Comparison of ENCODE assay signal across 8 cellular contexts in the genomic region with DNA sequence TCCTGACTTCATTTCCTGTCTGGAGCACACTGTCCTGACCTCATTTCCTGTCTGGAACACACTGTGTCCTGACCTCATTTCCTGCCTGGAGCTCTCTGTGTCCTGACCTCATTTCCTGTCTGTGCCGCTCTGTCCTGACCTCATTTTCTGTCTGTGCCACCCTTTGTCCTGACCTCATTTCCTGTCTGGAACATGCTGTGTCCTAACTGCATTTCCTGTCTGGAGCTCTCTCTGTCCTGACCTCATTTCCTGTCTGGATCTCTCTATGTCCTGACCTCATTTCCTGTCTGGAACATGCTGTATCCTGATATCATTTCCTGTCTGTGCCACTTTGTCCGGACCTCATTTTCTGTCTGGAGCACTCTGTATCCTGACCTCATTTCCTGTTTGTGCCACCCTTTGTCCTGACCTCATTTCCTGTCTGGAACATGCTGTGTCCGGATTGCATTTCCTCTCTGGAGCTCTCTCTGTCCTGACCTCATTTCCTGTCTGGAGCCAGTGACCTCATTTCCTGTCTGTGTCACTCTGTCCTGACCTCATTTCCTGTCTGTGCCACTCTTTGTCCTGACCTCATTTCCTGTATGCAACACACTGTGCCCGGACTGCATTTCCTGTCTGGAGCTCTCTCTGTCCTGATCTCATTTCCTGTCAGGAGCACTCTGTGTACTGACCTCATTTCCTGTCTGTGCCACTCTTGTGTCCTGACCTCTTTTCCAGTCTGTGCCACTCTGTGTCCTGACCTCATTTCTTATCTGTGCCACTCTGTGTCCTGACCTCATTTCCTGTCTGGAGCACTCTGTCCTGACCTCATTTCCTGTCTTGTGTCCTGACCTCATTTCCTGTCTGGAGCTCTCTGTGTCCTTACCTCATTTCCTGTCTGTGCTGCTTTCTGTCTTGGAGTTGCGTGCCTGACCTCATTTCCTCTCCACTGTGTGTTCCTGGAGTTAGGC. TPM values are rescaled to one million over a fixed set of nuclear protein-coding genes. Genes with fewer than 3 reads are reported as not detected.
DNase-seq lines count a peak whose midpoint lies in the region; ATAC-seq and TF ChIP-seq lines count a peak whose summit lies in the region.

No MANE protein-coding gene starts in this region.

- H3K4me3 ChIP-seq in PC-9: no peak overlapping the region

- no peaks in the 10 kb centered on the region for H3K36me3 ChIP-seq in PC-9 (ENCODE audit: low read depth)

- ATAC-seq in HG02759 (IDR thresholded peaks at IDR 0.05; ENCODE audit: unreplicated experiment) (peak; percentile 73), GM21576 (IDR thresholded peaks at IDR 0.05; ENCODE audit: unreplicated experiment) (no peak)

- H3K9me2 ChIP-seq in PC-9 (ENCODE audit: insufficient read depth): no peaks in the 10 kb centered on the region

- H3K9me3 ChIP-seq in PC-9 (ENCODE audit: insufficient read depth, low read depth): no peaks in the 10 kb centered on the region

- BruUV-seq in PC-9 (replicated peaks; lab: Mats Ljungman, UMichigan): no TSS peak

- H3K79me2 ChIP-seq in PC-9 (ENCODE audit: low read depth): peaks cover 98% of the 10 kb centered on the region

- POLR2A ChIA-PET in PC-9 (lab: Charles Lee; ENCODE audit: unreplicated experiment): no interaction called here

- peak overlapping the region; percentile 54 for H3K27ac ChIP-seq in PC-9

- CTCF ChIA-PET in PC-9 (lab: Charles Lee): no interaction called here

- peaks cover 37% of the 10 kb centered on the region; the same call in 1 of the 2 replicates for H3F3A ChIP-seq in PC-9 (ENCODE audit: insufficient read depth, low read depth)

- H4K20me1 ChIP-seq in PC-9 (ENCODE audit: insufficient read depth): peaks cover 69% of the 10 kb centered on the region

- H2AFZ ChIP-seq in PC-9: no peak overlapping the region

- H3K27me3 ChIP-seq in PC-9 (ENCODE audit: insufficient read depth, low read depth): no peaks in the 10 kb centered on the region

- DNase-seq in DMS53 (lab: John Stamatoyannopoulos, UW): peak; percentile 91
- DNase-seq in PC-9: peak in 1 of 2 experiments; percentile 50
- peak; percentile 64 for DNase-seq in activated T-cell treated with anti-CD3 and anti-CD28 coated beads, Interleukin-2, amount 50 U/mL, for 1 hour
- peak; percentile 35 for DNase-seq in fibroblast of the conjunctiva (ENCODE audit: low read depth)
- peak in 2 of 3 donors; percentile 65 to 72 for DNase-seq in stimulated activated CD4-positive, alpha-beta T cell treated with anti-CD3 and anti-CD28 coated beads, Interleukin-12 subunit alpha, Interleukin-12 subunit beta, amount 100 ng/mL, for 48 hours (ENCODE audit: low read depth in 2 of 3, low spot score in 1 of 3)
- no peak for DNase-seq in midbrain (lab: John Stamatoyannopoulos, UW)

- no peak overlapping the region for H3K4me2 ChIP-seq in PC-9

- TF ChIP-seq CTCF in PC-9 (conservative IDR thresholded peaks at IDR 0.05): no peak

- peaks cover 12% of the 10 kb centered on the region for H3K4me1 ChIP-seq in PC-9 (replicated peaks; ENCODE audit: insufficient read depth)

- intact Hi-C loops in PC-9 (cut with micrococcal nuclease; ENCODE audit: unreplicated experiment): no loop called here

RNA-seq across cellular contexts. Expression of gene SKI, which starts 27.6 kb away (rescaled TPM):
- 36.2 and 39.1 TPM in 2 replicates for total RNA-seq in PC-9 (2021)
